In the genomic region with DNA sequence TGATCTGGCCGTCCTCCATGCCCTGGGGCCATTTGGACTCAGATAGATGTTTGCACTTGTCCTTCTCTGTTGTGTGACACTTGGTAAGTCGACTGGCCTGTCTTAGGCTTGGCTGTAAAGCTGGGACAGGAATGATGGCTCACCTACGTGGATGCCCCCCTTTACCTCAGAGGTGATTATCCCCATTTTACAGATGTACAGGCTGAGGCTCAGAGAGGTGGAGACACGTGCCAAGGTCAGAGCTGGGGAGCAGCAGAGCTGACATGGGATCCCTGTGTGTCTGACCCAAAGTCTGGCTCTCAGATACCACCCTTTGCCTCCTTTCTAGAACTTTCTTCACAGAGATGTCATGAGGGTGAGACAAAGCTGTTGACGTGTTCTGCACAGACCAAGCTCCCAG, we compare ENCODE assay signal across 25 cellular contexts.
A peak's percentile ranks its signal among the peaks of the same experiment; 100 is the strongest.
DNase-seq lines count a peak whose midpoint lies in the region; ATAC-seq, FAIRE-seq and TF ChIP-seq lines count a peak whose summit lies in the region.
"Had no signal": no experiment of that assay in that cellular context is flagged by ENCODE, and none has a peak within 500 bp of the region (broad histone marks: within the 10 kb centered on the region; RNA-seq: fewer than 3 reads in every experiment).

No MANE protein-coding gene starts in this region.

- H3K79me2 ChIP-seq in HepG2 (ENCODE audit: insufficient read depth, low read length) (no peaks in the 10 kb centered on the region), osteoblast (ENCODE audit: insufficient read depth, low read length) (peaks cover 74% of the 10 kb centered on the region)

- in situ Hi-C loops in HepG2 (cut with HindIII; ENCODE audit: extremely low pct_ligation_motif_present, low pct_unique_long_range_greater_than_20kb), result no loop called here

- no peak for ATAC-seq in Right ventricle myocardium superior (ENCODE audit: poor library complexity)
- ATAC-seq in heart right ventricle, result no peak
- no peak for ATAC-seq in HepG2
- no peak for ATAC-seq in right lobe of liver
- ATAC-seq: A549, GM12878 had no signal

- no TSS peak for BruUV-seq in HepG2 (replicated peaks; lab: Mats Ljungman, UMichigan)

- intact Hi-C loops in Right ventricle myocardium superior (cut with DNase I), result no loop called here
- intact Hi-C loops in heart right ventricle (cut with DNase I), result no loop called here
- intact Hi-C loops in HepG2 (cut with micrococcal nuclease; ENCODE audit: unreplicated experiment), result no loop called here
- intact Hi-C loops in right lobe of liver (cut with DNase I), result no loop called here

- TF ChIP-seq RAD21 in HepG2 (CRISPR knock-in tag; IDR thresholded peaks at IDR 0.05), result no peak

- WGBS in heart right ventricle, 2 donors, result 96% methylated on average over 5 of the region's 5 CpGs
- 75% methylated on average over 5 of the region's 5 CpGs for WGBS in HepG2 (ENCODE audit: low lambda C conversion rate)
- WGBS in right lobe of liver (ENCODE audit: insufficient coverage, low coverage, low lambda C conversion rate, missing lambda C conversion rate), result 91% methylated on average over 3 of the region's 5 CpGs

- H3K4me1 ChIP-seq in heart right ventricle, result peaks cover 0 to 45% (median 23%) of the 10 kb centered on the region in 9 donors
- H3K4me1 ChIP-seq in HepG2 (ENCODE audit: insufficient read depth, low read length), result peaks cover 19% of the 10 kb centered on the region
- H3K4me1 ChIP-seq in right lobe of liver, result peaks cover 0 to 20% (median 6%) of the 10 kb centered on the region in 4 donors
- peaks cover 8% of the 10 kb centered on the region for H3K4me1 ChIP-seq in osteoblast (ENCODE audit: insufficient read depth, low read length)
- H3K4me1 ChIP-seq: A549 had no signal

- POLR2A ChIA-PET in HepG2 (lab: Yijun Ruan, JAX), result no interaction called here

- no peak overlapping the region for H3K4me3 ChIP-seq in heart right ventricle
- H3K4me3 ChIP-seq in HepG2 (replicated peaks in 1 of 3; ENCODE audit: insufficient read depth in 1 of 3, low read depth in 2 of 3, low read length in 3 of 3), result no peak overlapping the region
- no peak overlapping the region for H3K4me3 ChIP-seq in right lobe of liver
- H3K4me3 ChIP-seq in osteoblast (ENCODE audit: insufficient read depth, low read length), result no peak overlapping the region
- H3K4me3 ChIP-seq: A549, GM12878, GM23248 had no signal

- H2AFZ ChIP-seq in HepG2 (ENCODE audit: low read length), result no peak overlapping the region
- no peak overlapping the region for H2AFZ ChIP-seq in osteoblast (ENCODE audit: low read length)
- H2AFZ ChIP-seq: GM23248 had no signal

- TF ChIP-seq CTCF in heart right ventricle (IDR thresholded peaks at IDR 0.05) (no peak), HepG2 (CRISPR knock-in tag; IDR thresholded peaks at IDR 0.05) (no peak), right lobe of liver (IDR thresholded peaks at IDR 0.05) (no peak), osteoblast (IDR thresholded peaks at IDR 0.05; ENCODE audit: extremely low read depth, low read depth, low read length) (no peak)

- DNase-seq in Right ventricle myocardium superior (peak; percentile 4), heart right ventricle (no peak), HepG2 (ENCODE audit: low spot score) (no peak), right lobe of liver (no peak), osteoblast (ENCODE audit: insufficient read length, low spot score, missing footprints) (peak; percentile 78), pons (ENCODE audit: low spot score) (no peak)
- DNase-seq: 8988T; ACHN; AML-193; BE2C; CD4-positive, alpha-beta T cell; CD8-positive, alpha-beta memory T cell; DMS 273 treated with DMSO at 0.1 percent for 48 hours; DMS79; EL; GDM1; GM23248; H7; HCEC 1CT had no signal

- TF ChIP-seq POLR2A in HepG2 (IDR thresholded peaks at IDR 0.05; ENCODE audit: insufficient read depth in 1 of 2, low read depth in 2 of 2, low read length in 2 of 2), result no peak
- no peak for TF ChIP-seq POLR2A in right lobe of liver (IDR thresholded peaks at IDR 0.05)

- FAIRE-seq in HepG2 (lab: Jason Lieb, UNC), result no peak
- FAIRE-seq: A549, D721Med, GM12878, GM19239, H1 had no signal

- H3K27ac ChIP-seq in heart right ventricle (no peak overlapping the region), HepG2 (ENCODE audit: extremely low read length, insufficient read depth, low read length) (no peak overlapping the region), right lobe of liver (no peak overlapping the region), osteoblast (ENCODE audit: low read depth, low read length) (no peak overlapping the region)
- H3K27ac ChIP-seq: A549; BLaER1 treated with 17β-estradiol and CSF1 and Interleukin-3, amounts not matched to agents 10 nM and 100 nM; GM23248 had no signal

- TF ChIP-seq EP300 in HepG2 (IDR thresholded peaks at IDR 0.05; ENCODE audit: low read depth in 2 of 2, low read length in 2 of 2) (no peak), HepG2 (CRISPR knock-in tag; IDR thresholded peaks at IDR 0.05; ENCODE audit: borderline replicate concordance) (no peak)

- H3K9me3 ChIP-seq in heart right ventricle (peaks cover 0 to 18% (median 7%) of the 10 kb centered on the region in 11 donors), HepG2 (ENCODE audit: low read length) (peaks cover 13% of the 10 kb centered on the region; the same call in 1 of the 2 replicates), right lobe of liver (no peaks in the 10 kb centered on the region), osteoblast (ENCODE audit: low read depth, low read length) (peaks cover 2% of the 10 kb centered on the region)

- H3K4me2 ChIP-seq in HepG2 (ENCODE audit: low read depth, low read length) (no peak overlapping the region), osteoblast (ENCODE audit: insufficient read depth, low read length) (no peak overlapping the region)
- H3K4me2 ChIP-seq: A549; BLaER1 treated with 17β-estradiol and CSF1 and Interleukin-3, amounts not matched to agents 10 nM and 100 nM had no signal

- H3K27me3 ChIP-seq in heart right ventricle (no peaks in the 10 kb centered on the region), HepG2 (ENCODE audit: control insufficient read depth in 1 of 2, insufficient read depth in 2 of 2, low read length in 2 of 2) (no peaks in the 10 kb centered on the region), right lobe of liver (no peaks in the 10 kb centered on the region), osteoblast (ENCODE audit: insufficient read depth, low read length) (no peaks in the 10 kb centered on the region)
- H3K27me3 ChIP-seq: BE2C; BLaER1 treated with 17β-estradiol and CSF1 and Interleukin-3, amounts not matched to agents 10 nM and 100 nM had no signal

- CTCF ChIA-PET in HepG2 (lab: Yijun Ruan, JAX; ENCODE audit: low intra/inter-chr PET ratio, low total read pairs), result no interaction called here

- no peak overlapping the region for H3K9ac ChIP-seq in HepG2 (ENCODE audit: insufficient read depth, low read depth, low read length)
- H3K9ac ChIP-seq: BLaER1 treated with 17β-estradiol and CSF1 and Interleukin-3, amounts not matched to agents 10 nM and 100 nM; GM23248 had no signal

- H3K36me3 ChIP-seq in heart right ventricle (peaks cover 0 to 12% (median 0%) of the 10 kb centered on the region in 9 donors), HepG2 (replicated peaks in 1 of 2; ENCODE audit: control insufficient read depth in 1 of 2, insufficient read depth in 2 of 2, low read length in 2 of 2) (peaks cover 0 to 12% of the 10 kb centered on the region in 2 experiments; a peak in 1 of 5 replicates), right lobe of liver (no peaks in the 10 kb centered on the region), osteoblast (ENCODE audit: insufficient read depth, low read length) (peaks cover 19% of the 10 kb centered on the region)

- peaks cover 3% of the 10 kb centered on the region; the same call in 1 of the 2 replicates for H4K20me1 ChIP-seq in HepG2 (ENCODE audit: insufficient read depth, low read length)
- peaks cover 28% of the 10 kb centered on the region for H4K20me1 ChIP-seq in osteoblast (ENCODE audit: insufficient read depth, low read length)

TF ChIP-seq in HepG2, 621 proteins besides CTCF, POLR2A, EP300 and RAD21 (continues in another document):
- no peak for TF ChIP-seq HNRNPL (IDR thresholded peaks at IDR 0.05; ENCODE audit: low read depth, low read length)
- no peak for TF ChIP-seq ZNF343 (CRISPR knock-in tag; IDR thresholded peaks at IDR 0.05)
- TF ChIP-seq, protein P1, sequence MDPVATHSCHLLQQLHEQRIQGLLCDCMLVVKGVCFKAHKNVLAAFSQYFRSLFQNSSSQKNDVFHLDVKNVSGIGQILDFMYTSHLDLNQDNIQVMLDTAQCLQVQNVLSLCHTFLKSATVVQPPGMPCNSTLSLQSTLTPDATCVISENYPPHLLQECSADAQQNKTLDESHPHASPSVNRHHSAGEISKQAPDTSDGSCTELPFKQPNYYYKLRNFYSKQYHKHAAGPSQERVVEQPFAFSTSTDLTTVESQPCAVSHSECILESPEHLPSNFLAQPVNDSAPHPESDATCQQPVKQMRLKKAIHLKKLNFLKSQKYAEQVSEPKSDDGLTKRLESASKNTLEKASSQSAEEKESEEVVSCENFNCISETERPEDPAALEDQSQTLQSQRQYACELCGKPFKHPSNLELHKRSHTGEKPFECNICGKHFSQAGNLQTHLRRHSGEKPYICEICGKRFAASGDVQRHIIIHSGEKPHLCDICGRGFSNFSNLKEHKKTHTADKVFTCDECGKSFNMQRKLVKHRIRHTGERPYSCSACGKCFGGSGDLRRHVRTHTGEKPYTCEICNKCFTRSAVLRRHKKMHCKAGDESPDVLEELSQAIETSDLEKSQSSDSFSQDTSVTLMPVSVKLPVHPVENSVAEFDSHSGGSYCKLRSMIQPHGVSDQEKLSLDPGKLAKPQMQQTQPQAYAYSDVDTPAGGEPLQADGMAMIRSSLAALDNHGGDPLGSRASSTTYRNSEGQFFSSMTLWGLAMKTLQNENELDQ (CRISPR knock-in tag; IDR thresholded peaks at IDR 0.05; ENCODE audit: borderline replicate concordance), result no peak
- TF ChIP-seq ZNF629 (CRISPR knock-in tag; conservative IDR thresholded peaks at IDR 0.05), result peak; percentile 78
- TF ChIP-seq ZNF777 (CRISPR knock-in tag; IDR thresholded peaks at IDR 0.05), result no peak
- TF ChIP-seq GABPA (IDR thresholded peaks at IDR 0.05; ENCODE audit: low read depth, low read length), result 0 out of 2 replicates have a peak, but pooled peaks have one; percentile 1
- no peak for TF ChIP-seq GABPA (CRISPR knock-in tag; IDR thresholded peaks at IDR 0.05; ENCODE audit: low read depth)

Comparison
In these comparisons a context has a peak if more than half of its experiments do, and no peak if none do; other contexts are left out.
1. DNase-seq: peak in Right ventricle myocardium superior (single experiment) and osteoblast (single experiment); none in heart right ventricle (0 of 2), HepG2 (single experiment), right lobe of liver (0 of 3) and pons (single experiment).